In genomic region chr17:82882715-82883446, GRCh38 we compare ENCODE assay signal across 8 cellular contexts. TPM values are rescaled to one million over a fixed set of nuclear protein-coding genes. Genes with fewer than 3 reads are reported as not detected.
DNase-seq lines count a peak whose midpoint lies in the region; ATAC-seq and TF ChIP-seq lines count a peak whose summit lies in the region.

No MANE protein-coding gene starts in this region.

- H3K4me3 ChIP-seq in left lung, result no peak overlapping the region

- intact Hi-C loops in left lung (cut with DNase I), result no loop called here

- no peaks in the 10 kb centered on the region for H3K9me3 ChIP-seq in left lung

- peak overlapping the region; percentile 59 to 67 for H3K27ac ChIP-seq in left lung

- no peak for TF ChIP-seq CTCF in left lung (IDR thresholded peaks at IDR 0.05)

- DNase-seq in NCI-H187 treated with DMSO at 0.1 percent for 48 hours (lab: John Stamatoyannopoulos, UW) (peak; percentile 58), activated T-cell treated with anti-CD3 and anti-CD28 coated beads for 24 hours (ENCODE audit: low read depth) (peak; percentile 57), left lung (peak; percentile 74 to 86), NCI-H446 treated with DMSO at 0.1 percent for 48 hours (lab: John Stamatoyannopoulos, UW) (no peak), T1000 (lab: John Stamatoyannopoulos, UW) (no peak)
- peak; percentile 77 for DNase-seq in stimulated activated CD8-positive, alpha-beta memory T cell treated with anti-CD3 and anti-CD28 coated beads, Interleukin-4, amount 100 ng/mL, for 48 hours

- peaks cover 0 to 3% of the 10 kb centered on the region in 2 donors for H3K36me3 ChIP-seq in left lung

- ATAC-seq in left lung (peak; percentile 72), HG03439 (IDR thresholded peaks at IDR 0.05; ENCODE audit: unreplicated experiment) (no peak), GM21576 (IDR thresholded peaks at IDR 0.05; ENCODE audit: unreplicated experiment) (no peak)

- H3K4me1 ChIP-seq in left lung, result peaks cover 44 to 87% of the 10 kb centered on the region in 2 donors

- no peaks in the 10 kb centered on the region for H3K27me3 ChIP-seq in left lung

RNA-seq across cellular contexts. Expression of gene ZNF750, which starts 43.1 kb away (rescaled TPM):
- total RNA-seq in left lung, result 1 to 10 TPM; 1.6 to 3.4 TPM

Comparison
In these comparisons a context has a peak if more than half of its experiments do, and no peak if none do; other contexts are left out.
1. DNase-seq: peak in NCI-H187 treated with DMSO at 0.1 percent for 48 hours (single experiment), activated T-cell treated with anti-CD3 and anti-CD28 coated beads for 24 hours (single experiment), left lung (2 of 2) and stimulated activated CD8-positive, alpha-beta memory T cell treated with anti-CD3 and anti-CD28 coated beads, Interleukin-4, amount 100 ng/mL, for 48 hours (single experiment); none in NCI-H446 treated with DMSO at 0.1 percent for 48 hours (single experiment) and T1000 (single experiment).